In the genomic region with DNA sequence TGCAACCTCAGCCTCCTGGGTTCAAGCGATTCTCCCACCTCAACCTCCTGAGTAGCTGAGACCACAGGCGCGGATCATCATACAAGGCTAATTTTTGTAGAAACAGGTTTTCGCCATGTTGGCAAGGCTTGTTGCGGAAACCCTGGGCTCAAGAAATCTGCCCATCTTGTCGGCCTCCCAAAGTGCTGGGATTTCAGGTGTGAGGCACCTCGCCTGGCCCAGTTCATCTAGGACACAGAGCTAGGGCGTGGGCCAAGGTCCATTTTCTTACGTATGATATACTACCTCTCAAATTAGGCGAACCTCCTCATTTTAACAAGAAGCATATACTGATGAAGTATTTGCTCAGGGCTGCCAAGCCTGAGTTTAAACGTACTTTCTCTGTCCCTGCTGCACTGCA, we compare ENCODE assay signal across 1 cellular context.
TF ChIP-seq lines count a peak whose summit lies in the region.

No MANE protein-coding gene starts in this region.

TF ChIP-seq in GM12891, 5 proteins besides CTCF, POLR2A, EP300 and RAD21 (continued from another document):
- no peak for TF ChIP-seq SPI1 (IDR thresholded peaks at IDR 0.05; ENCODE audit: low read depth, low read length)
- TF ChIP-seq TAF1 (IDR thresholded peaks at IDR 0.05; ENCODE audit: low read depth, low read length), result no peak
